Comparison of ENCODE assay signal across 14 cellular contexts in genomic region chr2:195532255-195532627, GRCh38.
DNase-seq lines count a peak whose midpoint lies in the region; ATAC-seq, FAIRE-seq and TF ChIP-seq lines count a peak whose summit lies in the region.
"Had no signal": no experiment of that assay in that cellular context is flagged by ENCODE, and none has a peak within 500 bp of the region (broad histone marks: within the 10 kb centered on the region; RNA-seq: fewer than 3 reads in every experiment).

No MANE protein-coding gene starts in this region.

- in situ Hi-C loops in HepG2 (cut with HindIII; ENCODE audit: extremely low pct_ligation_motif_present, low pct_unique_long_range_greater_than_20kb), result no loop called here

- no peak for ATAC-seq in naive thymus-derived CD8-positive, alpha-beta T cell
- ATAC-seq in upper lobe of left lung (ENCODE audit: low FRiP score in 2 of 2) (no peak), HepG2 (no peak), left lung (no peak)

- H3K27ac Mint-ChIP-seq in CD4-positive, alpha-beta memory T cell, result peak overlapping the region; percentile 89 to 97 (median 93)
- peak overlapping the region; percentile 92 for H3K27ac Mint-ChIP-seq in activated naive CD8-positive, alpha-beta T cell
- peak overlapping the region; percentile 84 to 100 (median 98) for H3K27ac Mint-ChIP-seq in naive thymus-derived CD8-positive, alpha-beta T cell

- no peak for TF ChIP-seq RAD21 in HepG2 (CRISPR knock-in tag; IDR thresholded peaks at IDR 0.05)

- H3K27me3 ChIP-seq in CD4-positive, alpha-beta memory T cell (ENCODE audit: insufficient read depth, low read length), result no peaks in the 10 kb centered on the region
- no peaks in the 10 kb centered on the region for H3K27me3 ChIP-seq in upper lobe of left lung
- peaks cover 0 to 4% of the 10 kb centered on the region in 2 experiments; a peak in 1 of 5 replicates for H3K27me3 ChIP-seq in HepG2 (ENCODE audit: control insufficient read depth in 1 of 2, insufficient read depth in 2 of 2, low read length in 2 of 2)
- no peaks in the 10 kb centered on the region for H3K27me3 ChIP-seq in left lung
- H3K27me3 ChIP-seq: esophagus muscularis mucosa had no signal

- BruUV-seq in HepG2 (replicated peaks; lab: Mats Ljungman, UMichigan), result no TSS peak

- H2AFZ ChIP-seq in HepG2 (ENCODE audit: low read length), result no peak overlapping the region

- TF ChIP-seq POLR2A in upper lobe of left lung (IDR thresholded peaks at IDR 0.05) (no peak), HepG2 (IDR thresholded peaks at IDR 0.05; ENCODE audit: insufficient read depth in 1 of 2, low read depth in 2 of 2, low read length in 2 of 2) (no peak)

- peaks cover 0 to 5% of the 10 kb centered on the region in 2 donors for H3K36me3 Mint-ChIP-seq in CD4-positive, alpha-beta memory T cell
- no peaks in the 10 kb centered on the region for H3K36me3 Mint-ChIP-seq in activated naive CD8-positive, alpha-beta T cell
- peaks cover 0 to 9% (median 2%) of the 10 kb centered on the region in 3 donors for H3K36me3 Mint-ChIP-seq in naive thymus-derived CD8-positive, alpha-beta T cell

- TF ChIP-seq EP300 in upper lobe of left lung (IDR thresholded peaks at IDR 0.05), result no peak
- no peak for TF ChIP-seq EP300 in HepG2 (IDR thresholded peaks at IDR 0.05; ENCODE audit: low read depth in 2 of 2, low read length in 2 of 2)
- no peak for TF ChIP-seq EP300 in HepG2 (CRISPR knock-in tag; IDR thresholded peaks at IDR 0.05; ENCODE audit: borderline replicate concordance)

- peak overlapping the region; percentile 55 for H3K27ac ChIP-seq in CD4-positive, alpha-beta memory T cell (ENCODE audit: low read depth, low read length)
- H3K27ac ChIP-seq in upper lobe of left lung, result no peak overlapping the region
- no peak overlapping the region for H3K27ac ChIP-seq in HepG2 (ENCODE audit: extremely low read length, insufficient read depth, low read length)
- peak overlapping the region in 1 of 2 donors; percentile 79 for H3K27ac ChIP-seq in left lung
- H3K27ac ChIP-seq: esophagus muscularis mucosa had no signal

- no peak for FAIRE-seq in HepG2 (lab: Jason Lieb, UNC)

- whole genome bisulfite sequencing in upper lobe of left lung, 2 donors, result 81 to 96% methylated on average over 1 of the region's 1 CpG
- WGBS in HepG2 (ENCODE audit: low lambda C conversion rate), result 0% methylated on average over 1 of the region's 1 CpG

- H3K27me3 Mint-ChIP-seq in CD4-positive, alpha-beta memory T cell, result no peaks in the 10 kb centered on the region
- no peaks in the 10 kb centered on the region for H3K27me3 Mint-ChIP-seq in activated naive CD8-positive, alpha-beta T cell
- H3K27me3 Mint-ChIP-seq in naive thymus-derived CD8-positive, alpha-beta T cell, result no peaks in the 10 kb centered on the region

- no peaks in the 10 kb centered on the region for H3K36me3 ChIP-seq in CD4-positive, alpha-beta memory T cell (ENCODE audit: insufficient read depth, low read length)
- H3K36me3 ChIP-seq in upper lobe of left lung, result no peaks in the 10 kb centered on the region
- no peaks in the 10 kb centered on the region for H3K36me3 ChIP-seq in HepG2 (replicated peaks in 1 of 2; ENCODE audit: control insufficient read depth in 1 of 2, insufficient read depth in 2 of 2, low read length in 2 of 2)
- H3K36me3 ChIP-seq in left lung, result no peaks in the 10 kb centered on the region
- H3K36me3 ChIP-seq: esophagus muscularis mucosa had no signal

- H3K4me2 ChIP-seq in HepG2 (ENCODE audit: low read depth, low read length), result no peak overlapping the region

- peak overlapping the region; percentile 82 to 92 (median 87) for H3K4me3 Mint-ChIP-seq in CD4-positive, alpha-beta memory T cell
- peak overlapping the region; percentile 77 for H3K4me3 Mint-ChIP-seq in activated naive CD8-positive, alpha-beta T cell
- H3K4me3 Mint-ChIP-seq in naive thymus-derived CD8-positive, alpha-beta T cell, result peak overlapping the region; percentile 69 to 92 (median 88)
- H3K4me3 Mint-ChIP-seq: nephron progenitor cell had no signal

- peaks cover 54 to 74% (median 66%) of the 10 kb centered on the region in 4 donors for H3K4me1 Mint-ChIP-seq in CD4-positive, alpha-beta memory T cell
- peaks cover 66% of the 10 kb centered on the region for H3K4me1 Mint-ChIP-seq in activated naive CD8-positive, alpha-beta T cell (ENCODE audit: low read depth)
- H3K4me1 Mint-ChIP-seq in naive thymus-derived CD8-positive, alpha-beta T cell, result peaks cover 27 to 68% (median 65%) of the 10 kb centered on the region in 4 donors

- intact Hi-C loops in CD4-positive, alpha-beta memory T cell (cut with micrococcal nuclease), result loop anchor here (1.0 to 10.0 kb wide), 4 partner anchors 34 to 733 kb away; no protein-coding TSS in a partner anchor
- intact Hi-C loops in HepG2 (cut with micrococcal nuclease; ENCODE audit: unreplicated experiment), result no loop called here
- intact Hi-C loops in left lung (cut with DNase I), result no loop called here

- peaks cover 66% of the 10 kb centered on the region for H3K4me1 ChIP-seq in CD4-positive, alpha-beta memory T cell (ENCODE audit: insufficient read depth, low read length)
- H3K4me1 ChIP-seq in upper lobe of left lung (peaks cover 17 to 36% (median 27%) of the 10 kb centered on the region in 4 donors), HepG2 (ENCODE audit: insufficient read depth, low read length) (no peaks in the 10 kb centered on the region), left lung (peaks cover 5 to 51% of the 10 kb centered on the region in 2 donors)

- peak in 1 of 5 donors; percentile 32 for DNase-seq in CD4-positive, alpha-beta memory T cell
- DNase-seq in Jurkat, Clone E6-1 (ENCODE audit: low read depth, low spot score), result no peak
- DNase-seq in naive thymus-derived CD8-positive, alpha-beta T cell, result no peak
- DNase-seq in NCI-H2081 (lab: John Stamatoyannopoulos, UW), result no peak
- DNase-seq in upper lobe of left lung, result no peak
- no peak for DNase-seq in HepG2 (ENCODE audit: low spot score)
- no peak for DNase-seq in left lung
- DNase-seq: DMS79; NCI-H1417 treated with DMSO at 0.1 percent for 48 hours; NCI-H774; nephron progenitor cell; stimulated activated CD4-positive, alpha-beta T cell treated with anti-CD3 and anti-CD28 coated beads, Interleukin-12 subunit alpha, Interleukin-12 subunit beta, amount 100 ng/mL, for 4 hours had no signal

- no peaks in the 10 kb centered on the region for H3K79me2 ChIP-seq in HepG2 (ENCODE audit: insufficient read depth, low read length)

- H3K9me3 Mint-ChIP-seq in CD4-positive, alpha-beta memory T cell, result peaks cover 0 to 5% (median under 1%) of the 10 kb centered on the region in 8 donors
- H3K9me3 Mint-ChIP-seq in activated naive CD8-positive, alpha-beta T cell (ENCODE audit: low read depth), result no peaks in the 10 kb centered on the region
- H3K9me3 Mint-ChIP-seq in naive thymus-derived CD8-positive, alpha-beta T cell, result peaks cover 0 to 13% (median 3%) of the 10 kb centered on the region in 9 donors

- POLR2A ChIA-PET in CD4-positive, alpha-beta memory T cell (lab: Charles Lee; ENCODE audit: partially characterized antibody), result interaction anchor here (0.8 to 18.4 kb wide), 12 partner anchors 11 to 643 kb away, joined by 3 to 423 read pairs (median 8); partner anchors contain the start of gene SLC39A10
- POLR2A ChIA-PET in naive thymus-derived CD8-positive, alpha-beta T cell (lab: Charles Lee), result interaction anchor here (0.6 to 8.6 kb wide), 10 partner anchors 15 to 646 kb away, joined by 3 to 152 read pairs (median 6); partner anchors contain the start of gene SLC39A10
- POLR2A ChIA-PET in HepG2 (lab: Yijun Ruan, JAX), result no interaction called here

- no peaks in the 10 kb centered on the region for H3K9me3 ChIP-seq in CD4-positive, alpha-beta memory T cell (ENCODE audit: control insufficient read depth in 1 of 2, low read length in 2 of 2)
- no peaks in the 10 kb centered on the region for H3K9me3 ChIP-seq in upper lobe of left lung
- no peaks in the 10 kb centered on the region for H3K9me3 ChIP-seq in HepG2 (ENCODE audit: low read length)
- no peaks in the 10 kb centered on the region for H3K9me3 ChIP-seq in left lung
- H3K9me3 ChIP-seq: esophagus muscularis mucosa had no signal

- H3K9ac ChIP-seq in HepG2 (ENCODE audit: insufficient read depth, low read depth, low read length), result no peak overlapping the region

- no peaks in the 10 kb centered on the region for H4K20me1 ChIP-seq in HepG2 (ENCODE audit: insufficient read depth, low read length)

- H3K4me3 ChIP-seq in CD4-positive, alpha-beta memory T cell (ENCODE audit: low read length in 2 of 2), result peak overlapping the region in 1 of 2 donors; percentile 13
- H3K4me3 ChIP-seq in Jurkat, Clone E6-1 (ENCODE audit: low read length), result peak overlapping the region; percentile 47
- no peak overlapping the region for H3K4me3 ChIP-seq in upper lobe of left lung
- no peak overlapping the region for H3K4me3 ChIP-seq in HepG2 (replicated peaks in 1 of 3; ENCODE audit: insufficient read depth in 1 of 3, low read depth in 2 of 3, low read length in 3 of 3)
- H3K4me3 ChIP-seq in left lung, result no peak overlapping the region
- H3K4me3 ChIP-seq: esophagus muscularis mucosa had no signal

- CTCF ChIA-PET in CD4-positive, alpha-beta memory T cell (lab: Charles Lee; ENCODE audit: partially characterized antibody), result interaction anchor here (1.3 to 10.8 kb wide), 9 partner anchors 27 to 536 kb away, joined by 3 to 126 read pairs (median 9); partner anchors contain the start of genes DNAH7 and SLC39A10
- CTCF ChIA-PET in HepG2 (lab: Yijun Ruan, JAX; ENCODE audit: low intra/inter-chr PET ratio, low total read pairs), result no interaction called here

- TF ChIP-seq CTCF in upper lobe of left lung (IDR thresholded peaks at IDR 0.05), result no peak
- TF ChIP-seq CTCF in HepG2 (CRISPR knock-in tag; IDR thresholded peaks at IDR 0.05), result no peak
- no peak for TF ChIP-seq CTCF in left lung (IDR thresholded peaks at IDR 0.05)

TF ChIP-seq in HepG2, 621 proteins besides CTCF, POLR2A, EP300 and RAD21 (continues in another document):
- TF ChIP-seq ZNF652 (CRISPR knock-in tag; IDR thresholded peaks at IDR 0.05; ENCODE audit: borderline replicate concordance, low read depth), result no peak
- no peak for TF ChIP-seq JUND (CRISPR knock-in tag; IDR thresholded peaks at IDR 0.05)
- TF ChIP-seq ZNF644 (CRISPR knock-in tag; IDR thresholded peaks at IDR 0.05; ENCODE audit: low read depth), result no peak
- TF ChIP-seq ZBTB46 (CRISPR knock-in tag; IDR thresholded peaks at IDR 0.05; ENCODE audit: borderline replicate concordance), result no peak
